ENCODE assay signal across 13 cellular contexts in genomic region chr5:59483971-59484472, GRCh38.
DNase-seq lines count a peak whose midpoint lies in the region; ATAC-seq and TF ChIP-seq lines count a peak whose summit lies in the region.
"Had no signal": no experiment of that assay in that cellular context is flagged by ENCODE, and none has a peak within 500 bp of the region (broad histone marks: within the 10 kb centered on the region; RNA-seq: fewer than 3 reads in every experiment).

No MANE protein-coding gene starts in this region.

- TF ChIP-seq CTCF in Caco-2 (IDR thresholded peaks at IDR 0.05; ENCODE audit: insufficient read depth in 1 of 2, low read depth in 1 of 2, low read length in 1 of 2, severe bottlenecking in 1 of 2, unreplicated experiment in 1 of 2) (no peak), brain (conservative IDR thresholded peaks at IDR 0.05) (no peak), mesothelial cell of epicardium (IDR thresholded peaks at IDR 0.05; ENCODE audit: unreplicated experiment) (no peak), progenitor cell of endocrine pancreas (IDR thresholded peaks at IDR 0.05; ENCODE audit: unreplicated experiment) (no peak), PC-3 (conservative IDR thresholded peaks at IDR 0.05; ENCODE audit: low read depth, low read length) (no peak)

- H3K27ac Mint-ChIP-seq in Caco-2 (ENCODE audit: unreplicated experiment) (peak overlapping the region; percentile 32), brain (peak overlapping the region; percentile 26 to 92 (median 36)), mesothelial cell of epicardium (peak overlapping the region; percentile 75), progenitor cell of endocrine pancreas (no peak overlapping the region)
- H3K27ac Mint-ChIP-seq: CD4-positive, CD25-positive, alpha-beta regulatory T cell; T-helper 1 cell treated with Interleukin-12 subunit alpha and Interleukin-12 subunit beta and Interleukin-4 antibody, amounts not matched to agents 30 μg/mL and 1 μg/mL, for 36 hours had no signal

- no peak overlapping the region for H3K9ac ChIP-seq in PC-3 (ENCODE audit: low read length)

- H3K27ac ChIP-seq in PC-3 (ENCODE audit: low read length), result no peak overlapping the region

- H3K9me3 Mint-ChIP-seq in Caco-2 (ENCODE audit: unreplicated experiment), result no peaks in the 10 kb centered on the region
- no peaks in the 10 kb centered on the region for H3K9me3 Mint-ChIP-seq in brain
- no peaks in the 10 kb centered on the region for H3K9me3 Mint-ChIP-seq in mesothelial cell of epicardium
- no peaks in the 10 kb centered on the region for H3K9me3 Mint-ChIP-seq in progenitor cell of endocrine pancreas (ENCODE audit: low read depth)
- H3K9me3 Mint-ChIP-seq: central memory CD8-positive, alpha-beta T cell; T-helper 1 cell treated with Interleukin-12 subunit alpha and Interleukin-12 subunit beta and Interleukin-4 antibody, amounts not matched to agents 30 μg/mL and 1 μg/mL, for 36 hours had no signal

- H3K4me3 ChIP-seq in Caco-2 (ENCODE audit: low read depth, low read length), result no peak overlapping the region
- no peak overlapping the region for H3K4me3 ChIP-seq in PC-3 (ENCODE audit: low read length)

- POLR2A ChIA-PET in Caco-2 (lab: Charles Lee) (no interaction called here), PC-3 (lab: Charles Lee; ENCODE audit: unreplicated experiment) (interaction anchor here (0.6 kb wide), 1 partner anchor 17 kb away, joined by 10 read pairs; no protein-coding TSS in a partner anchor)

- ATAC-seq in sciatic nerve, result no peak
- no peak for ATAC-seq in PC-3

- H3K79me2 ChIP-seq in PC-3 (ENCODE audit: low read length), result no peaks in the 10 kb centered on the region

- intact Hi-C loops in Caco-2 (cut with micrococcal nuclease; ENCODE audit: unreplicated experiment), result no loop called here
- intact Hi-C loops in sciatic nerve (cut with DNase I), result no loop called here
- intact Hi-C loops in PC-3 (cut with micrococcal nuclease), result no loop called here

- H3K27me3 ChIP-seq in Caco-2 (replicated peaks; ENCODE audit: control insufficient read depth, insufficient read depth, low read length) (no peaks in the 10 kb centered on the region), PC-3 (ENCODE audit: low read length) (no peaks in the 10 kb centered on the region)

- CTCF ChIA-PET in Caco-2 (lab: Charles Lee), result no interaction called here
- CTCF ChIA-PET in PC-3 (lab: Charles Lee), result no interaction called here

- H3K4me1 ChIP-seq in Caco-2, result peaks cover 36% of the 10 kb centered on the region
- no peaks in the 10 kb centered on the region for H3K4me1 ChIP-seq in PC-3 (ENCODE audit: insufficient read depth, low read length)

- no peak overlapping the region for H3K4me2 ChIP-seq in PC-3 (ENCODE audit: low read length)

- H4K20me1 ChIP-seq in PC-3 (ENCODE audit: low read length), result no peaks in the 10 kb centered on the region

- H3K9me2 ChIP-seq in PC-3 (replicated peaks; ENCODE audit: low read length), result no peaks in the 10 kb centered on the region

- no peak for DNase-seq in Caco-2
- peak; percentile 12 for DNase-seq in HS-27A (ENCODE audit: low read depth)
- no peak for DNase-seq in mesothelial cell of epicardium (ENCODE audit: low spot score in 2 of 2, unreplicated experiment in 2 of 2)
- DNase-seq in progenitor cell of endocrine pancreas (ENCODE audit: low spot score, unreplicated experiment), result no peak
- no peak for DNase-seq in sciatic nerve (ENCODE audit: low spot score)
- no peak for DNase-seq in PC-3
- DNase-seq in stimulated activated naive CD4-positive, alpha-beta T cell treated with Interleukin-2 at 50 U/mL for 16 hours (lab: John Stamatoyannopoulos, UW), result no peak
- DNase-seq: CD4-positive, CD25-positive, alpha-beta regulatory T cell; NCI-H2029 treated with DMSO at 0.1 percent for 48 hours; stimulated activated CD8-positive, alpha-beta memory T cell treated with anti-CD3 and anti-CD28 coated beads, Interleukin-4, amount 100 ng/mL, for 48 hours had no signal

- H3K27me3 Mint-ChIP-seq in Caco-2 (ENCODE audit: insufficient read depth, unreplicated experiment) (no peaks in the 10 kb centered on the region), brain (peaks cover 2% of the 10 kb centered on the region), mesothelial cell of epicardium (ENCODE audit: low read depth) (no peaks in the 10 kb centered on the region), progenitor cell of endocrine pancreas (peaks cover 5% of the 10 kb centered on the region)
- H3K27me3 Mint-ChIP-seq: CD4-positive, CD25-positive, alpha-beta regulatory T cell; central memory CD8-positive, alpha-beta T cell had no signal

- H3K36me3 ChIP-seq in Caco-2 (ENCODE audit: control insufficient read depth, insufficient read depth, low read length) (no peaks in the 10 kb centered on the region), PC-3 (ENCODE audit: low read depth, low read length) (no peaks in the 10 kb centered on the region)

- H3K9me3 ChIP-seq in Caco-2, result no peaks in the 10 kb centered on the region
- H3K9me3 ChIP-seq in PC-3 (ENCODE audit: low read length), result no peaks in the 10 kb centered on the region

- H3K4me3 Mint-ChIP-seq in Caco-2 (ENCODE audit: unreplicated experiment) (no peak overlapping the region), brain (peak overlapping the region in 1 of 5 experiments; percentile 66), mesothelial cell of epicardium (no peak overlapping the region), progenitor cell of endocrine pancreas (ENCODE audit: low read depth) (no peak overlapping the region)
- H3K4me3 Mint-ChIP-seq: CD4-positive, CD25-positive, alpha-beta regulatory T cell; central memory CD8-positive, alpha-beta T cell; T-helper 1 cell treated with Interleukin-12 subunit alpha and Interleukin-12 subunit beta and Interleukin-4 antibody, amounts not matched to agents 30 μg/mL and 1 μg/mL, for 36 hours had no signal

- no peaks in the 10 kb centered on the region for H3F3A ChIP-seq in PC-3 (ENCODE audit: low read length, unreplicated experiment)

- BruUV-seq in Caco-2 (replicated peaks; lab: Mats Ljungman, UMichigan) (no TSS peak), PC-3 (replicated peaks; lab: Mats Ljungman, UMichigan) (no TSS peak)

- peaks cover 36% of the 10 kb centered on the region for H3K4me1 Mint-ChIP-seq in Caco-2 (ENCODE audit: low read depth, unreplicated experiment)
- H3K4me1 Mint-ChIP-seq in brain, result peaks cover 66% of the 10 kb centered on the region
- peaks cover 52% of the 10 kb centered on the region for H3K4me1 Mint-ChIP-seq in mesothelial cell of epicardium
- H3K4me1 Mint-ChIP-seq in progenitor cell of endocrine pancreas (ENCODE audit: low read depth), result peaks cover 17% of the 10 kb centered on the region
- H3K4me1 Mint-ChIP-seq: central memory CD8-positive, alpha-beta T cell had no signal

- no peak overlapping the region for H2AFZ ChIP-seq in PC-3 (ENCODE audit: low read length)

- H3K36me3 Mint-ChIP-seq in Caco-2 (ENCODE audit: insufficient read depth, unreplicated experiment), result no peaks in the 10 kb centered on the region
- no peaks in the 10 kb centered on the region for H3K36me3 Mint-ChIP-seq in brain
- H3K36me3 Mint-ChIP-seq in mesothelial cell of epicardium, result no peaks in the 10 kb centered on the region
- H3K36me3 Mint-ChIP-seq in progenitor cell of endocrine pancreas (ENCODE audit: insufficient read depth), result no peaks in the 10 kb centered on the region
- H3K36me3 Mint-ChIP-seq: CD4-positive, CD25-positive, alpha-beta regulatory T cell had no signal
